In genomic region chr1:82421782-82422181, GRCh38 we compare ENCODE assay signal across 31 cellular contexts.
"Had no signal": no experiment of that assay in that cellular context is flagged by ENCODE, and none has a peak within 500 bp of the region (broad histone marks: within the 10 kb centered on the region; RNA-seq: fewer than 3 reads in every experiment).

No MANE protein-coding gene starts in this region.

- H3K4me3 ChIP-seq: ascending aorta, cardiac muscle cell had no signal

- ATAC-seq: activated CD4-positive, alpha-beta T cell treated with anti-CD3 and anti-CD28 coated beads for 36 hours; activated CD8-positive, alpha-beta memory T cell treated with anti-CD3 and anti-CD28 coated beads, Interleukin-2, amount 10 ng/mL, durations not matched to agents 7 days and 5 days; activated CD8-positive, alpha-beta T cell treated with anti-CD3 and anti-CD28 coated beads, Interleukin-2, amount 10 ng/mL, durations not matched to agents 7 days and 5 days; activated naive CD8-positive, alpha-beta T cell treated with anti-CD3 and anti-CD28 coated beads, Interleukin-2, amount 50 U/mL, for 24 hours had no signal

- FAIRE-seq: bronchial epithelial cell, TTC549 had no signal

- DNase-seq: activated B cell treated with CpG ODN at 0.5 μM for 24 hours; activated CD4-positive, alpha-beta memory T cell treated with anti-CD3 and anti-CD28 coated beads, Interleukin-2, amount 10 ng/mL, durations not matched to agents 7 days and 5 days; activated CD4-positive, alpha-beta T cell treated with anti-CD3 and anti-CD28 coated beads for 1 hour; activated CD4-positive, alpha-beta T cell treated with anti-CD3 and anti-CD28 coated beads for 36 hours; activated CD4-positive, alpha-beta T cell treated with anti-CD3 and anti-CD28 coated beads for 48 hours; activated CD4-positive, alpha-beta T cell treated with anti-CD3 and anti-CD28 coated beads, Interleukin-2, amount 10 ng/mL, durations not matched to agents 7 days and 5 days; activated CD4-positive, alpha-beta T cell treated with anti-CD3 and anti-CD28 coated beads, Interleukin-2, amount 50 U/mL, for 48 hours; activated CD8-positive, alpha-beta memory T cell treated with anti-CD3 and anti-CD28 coated beads for 24 hours; activated CD8-positive, alpha-beta memory T cell treated with anti-CD3 and anti-CD28 coated beads, Interleukin-2, amount 10 ng/mL, durations not matched to agents 7 days and 5 days; activated CD8-positive, alpha-beta memory T cell treated with anti-CD3 and anti-CD28 coated beads, Interleukin-2, amount 50 U/mL, for 48 hours; activated CD8-positive, alpha-beta T cell treated with anti-CD3 and anti-CD28 coated beads, Interleukin-2, amount 10 ng/mL, durations not matched to agents 7 days and 5 days; activated effector memory CD4-positive, alpha-beta T cell treated with Interleukin-2 at 50 U/mL for 16 hours; activated gamma-delta T cell; activated naive CD4-positive, alpha-beta T cell treated with anti-CD3 and anti-CD28 coated beads, Interleukin-2, amount 10 ng/mL, durations not matched to agents 7 days and 5 days; activated naive CD4-positive, alpha-beta T cell treated with Interleukin-2 at 50 U/mL for 16 hours; activated naive CD8-positive, alpha-beta T cell treated with anti-CD3 and anti-CD28 coated beads, Interleukin-2, amount 10 ng/mL, durations not matched to agents 7 days and 5 days; activated naive CD8-positive, alpha-beta T cell treated with anti-CD3 and anti-CD28 coated beads, Interleukin-2, amount 50 U/mL, for 24 hours; activated T-cell treated with anti-CD3 and anti-CD28 coated beads, Interleukin-2, amount 50 U/mL, for 24 hours; activated T-cell treated with anti-CD3 and anti-CD28 coated beads, Interleukin-2, amount 50 U/mL, for 48 hours; amygdala; anterior cingulate cortex; caudate nucleus; cerebellar nuclear complex; T-helper 1 cell; T-helper 2 cell; T-helper 9 cell had no signal

- H3K27me3 ChIP-seq: ascending aorta, cardiac muscle cell had no signal

- H3K36me3 ChIP-seq: ascending aorta, cardiac muscle cell had no signal

- H3K4me1 ChIP-seq: ascending aorta had no signal

- H3K9me3 ChIP-seq: ascending aorta had no signal

- H3K27ac ChIP-seq: ascending aorta, cardiac muscle cell, VCaP had no signal
